Comparison of ENCODE assay signal across 17 cellular contexts in genomic region chr11:69881467-69882269, GRCh38.
DNase-seq lines count a peak whose midpoint lies in the region; ATAC-seq and TF ChIP-seq lines count a peak whose summit lies in the region.
"Had no signal": no experiment of that assay in that cellular context is flagged by ENCODE, and none has a peak within 500 bp of the region (broad histone marks: within the 10 kb centered on the region; RNA-seq: fewer than 3 reads in every experiment).

No MANE protein-coding gene starts in this region.

- no peaks in the 10 kb centered on the region for H4K20me1 ChIP-seq in SK-N-SH (ENCODE audit: insufficient read depth)

- no peak; the same call in 1 of the 2 replicates for TF ChIP-seq CTCF in SK-N-SH (IDR thresholded peaks at IDR 0.05)
- peak; percentile 2 for TF ChIP-seq CTCF in fibroblast of pulmonary artery (IDR thresholded peaks at IDR 0.05; ENCODE audit: low read length, missing control alignments)

- DNase-seq in SK-N-SH (no peak), NAMALWA (ENCODE audit: low spot score) (peak; percentile 22), fibroblast of pulmonary artery (ENCODE audit: low read depth) (no peak), posterior cingulate gyrus (peak in 6 of 10 donors; percentile 1 to 68 (median 43)), SHP77 treated with DMSO at 0.1 percent for 48 hours (lab: John Stamatoyannopoulos, UW) (no peak)
- DNase-seq: amygdala, colonic mucosa, left ventricle myocardium superior, NCI-H2029 had no signal

- no peak for TF ChIP-seq RAD21 in SK-N-SH (IDR thresholded peaks at IDR 0.05; ENCODE audit: low read length)

- H3K27ac ChIP-seq in SK-N-SH (ENCODE audit: low read depth in 2 of 2, low read length in 1 of 2), result no peak overlapping the region
- H3K27ac ChIP-seq: colonic mucosa, esophagus muscularis mucosa, RWPE1 had no signal

- no peak overlapping the region for H2AFZ ChIP-seq in SK-N-SH (ENCODE audit: low read depth)

- no peaks in the 10 kb centered on the region for H3K9me3 ChIP-seq in SK-N-SH
- H3K9me3 ChIP-seq: colonic mucosa, esophagus muscularis mucosa had no signal

- POLR2A ChIA-PET in SK-N-SH (lab: Yijun Ruan, JAX), result no interaction called here

- H3K27me3 ChIP-seq in SK-N-SH (ENCODE audit: insufficient read depth), result no peaks in the 10 kb centered on the region
- H3K27me3 ChIP-seq: colonic mucosa had no signal

- no peaks in the 10 kb centered on the region for H3F3A ChIP-seq in SK-N-SH (replicated peaks; ENCODE audit: insufficient read depth)

- no peaks in the 10 kb centered on the region for H3K36me3 ChIP-seq in SK-N-SH (replicated peaks in 1 of 2; ENCODE audit: control insufficient read depth in 1 of 2, insufficient read depth in 2 of 2, low read length in 1 of 2)
- H3K36me3 ChIP-seq: colonic mucosa, esophagus muscularis mucosa had no signal

- no peak for TF ChIP-seq EP300 in SK-N-SH (IDR thresholded peaks at IDR 0.05; ENCODE audit: borderline replicate concordance in 1 of 2, low read depth in 1 of 2, low read length in 1 of 2)

- H3K4me2 ChIP-seq in SK-N-SH, result no peak overlapping the region

- H3K9me2 ChIP-seq in SK-N-SH, result no peaks in the 10 kb centered on the region

- 78% methylated on average over 7 of the region's 20 CpGs for WGBS in SK-N-SH (ENCODE audit: low lambda C conversion rate)

- H3K4me3 ChIP-seq in SK-N-SH (ENCODE audit: low read depth in 2 of 2, low read length in 1 of 2) (no peak overlapping the region), fibroblast of pulmonary artery (replicated peaks; ENCODE audit: low read depth, low read length) (no peak overlapping the region)
- H3K4me3 ChIP-seq: colonic mucosa, esophagus muscularis mucosa had no signal

- CTCF ChIA-PET in SK-N-SH (lab: Yijun Ruan, JAX), result interaction anchor here (0.6 to 3.2 kb wide), 11 partner anchors 7 to 310 kb away, joined by 3 to 16 read pairs (median 4); no protein-coding TSS in a partner anchor

- intact Hi-C loops in posterior cingulate gyrus (cut with DNase I), result no loop called here

- peaks cover 0 to 9% of the 10 kb centered on the region in 2 experiments; a peak in 1 of 4 replicates for H3K4me1 ChIP-seq in SK-N-SH (ENCODE audit: control insufficient read depth in 1 of 2, insufficient read depth in 2 of 2, low read depth in 1 of 2, low read length in 1 of 2)
- H3K4me1 ChIP-seq: colonic mucosa, esophagus muscularis mucosa had no signal

- no peaks in the 10 kb centered on the region for H3K79me2 ChIP-seq in SK-N-SH (ENCODE audit: insufficient read depth)

- no peak overlapping the region for H3K9ac ChIP-seq in SK-N-SH

- ATAC-seq in SK-N-SH treated with all-trans-retinoic acid at 6 μM for 48 hours (0 out of 3 replicates have a peak, but pooled peaks have one; percentile 37), GM21529 (IDR thresholded peaks at IDR 0.05; ENCODE audit: unreplicated experiment) (no peak), GM18858 (IDR thresholded peaks at IDR 0.05; ENCODE audit: unreplicated experiment) (no peak)
- ATAC-seq: left ventricle myocardium superior; naive thymus-derived CD8-positive, alpha-beta T cell; sciatic nerve; stimulated activated memory B cell treated with anti-CD40 and anti-IgM and Interleukin-4, amounts not matched to agents 10 μg/mL and 1 μg/mL and 100 μg/mL, for 72 hours had no signal

TF ChIP-seq in SK-N-SH treated with all-trans-retinoic acid at 6 μM for 48 hours, 23 proteins besides CTCF, POLR2A, EP300 and RAD21 (continues in another document):
- TF ChIP-seq PPARA (CRISPR knock-in tag; IDR thresholded peaks at IDR 0.05; ENCODE audit: borderline replicate concordance) (no peak), ZNF565 (CRISPR knock-in tag; conservative IDR thresholded peaks at IDR 0.05; ENCODE audit: low read depth) (no peak), ISL1 (CRISPR knock-in tag; IDR thresholded peaks at IDR 0.05) (no peak), TCF4 (CRISPR knock-in tag; IDR thresholded peaks at IDR 0.05; ENCODE audit: borderline replicate concordance) (no peak), ZFP3 (CRISPR knock-in tag; IDR thresholded peaks at IDR 0.05) (no peak), CSRNP3 (CRISPR knock-in tag; IDR thresholded peaks at IDR 0.05) (no peak), CSDC2 (CRISPR knock-in tag; IDR thresholded peaks at IDR 0.05) (no peak), ZNF70 (CRISPR knock-in tag; IDR thresholded peaks at IDR 0.05) (no peak), SNAI2 (CRISPR knock-in tag; IDR thresholded peaks at IDR 0.05) (no peak), PATZ1 (CRISPR knock-in tag; IDR thresholded peaks at IDR 0.05; ENCODE audit: borderline replicate concordance) (no peak), ZC3H10 (CRISPR knock-in tag; IDR thresholded peaks at IDR 0.05) (no peak), RARB (CRISPR knock-in tag; IDR thresholded peaks at IDR 0.05) (no peak), ZFP30 (CRISPR knock-in tag; IDR thresholded peaks at IDR 0.05) (no peak), BACH2 (CRISPR knock-in tag; IDR thresholded peaks at IDR 0.05; ENCODE audit: borderline replicate concordance) (no peak)

TF ChIP-seq in SK-N-SH, 30 proteins besides CTCF, POLR2A, EP300 and RAD21 (continues in another document):
- no peak for TF ChIP-seq SMC3 (IDR thresholded peaks at IDR 0.05; ENCODE audit: low read depth, low read length)
- no peak for TF ChIP-seq GATA2 (CRISPR knock-in tag; IDR thresholded peaks at IDR 0.05)
- no peak for TF ChIP-seq YY1 (IDR thresholded peaks at IDR 0.05; ENCODE audit: low read depth)
- TF ChIP-seq MAX (IDR thresholded peaks at IDR 0.05; ENCODE audit: low read depth), result no peak
- no peak for TF ChIP-seq ZBTB33 (IDR thresholded peaks at IDR 0.05; ENCODE audit: borderline replicate concordance, low read depth)
- TF ChIP-seq MXI1 (IDR thresholded peaks at IDR 0.05; ENCODE audit: low read depth, low read length), result no peak
- no peak for TF ChIP-seq IRF3 (IDR thresholded peaks at IDR 0.05; ENCODE audit: low read depth, low read length)
- no peak for TF ChIP-seq NFIC (IDR thresholded peaks at IDR 0.05; ENCODE audit: borderline replicate concordance)
- no peak for TF ChIP-seq USF1 (IDR thresholded peaks at IDR 0.05; ENCODE audit: borderline replicate concordance, low read depth)
- no peak for TF ChIP-seq EZH2phosphoT487 (IDR thresholded peaks at IDR 0.05; ENCODE audit: borderline replicate concordance, low read depth)
- no peak for TF ChIP-seq FOXM1 (IDR thresholded peaks at IDR 0.05; ENCODE audit: low read depth)
- no peak for TF ChIP-seq RXRA (IDR thresholded peaks at IDR 0.05; ENCODE audit: borderline replicate concordance, low read depth)
- TF ChIP-seq SIN3A (IDR thresholded peaks at IDR 0.05; ENCODE audit: borderline replicate concordance, low read depth, low read length), result no peak
- TF ChIP-seq JUND (IDR thresholded peaks at IDR 0.05), result no peak
- TF ChIP-seq TEAD4 (IDR thresholded peaks at IDR 0.05; ENCODE audit: borderline replicate concordance, insufficient read depth), result no peak
- TF ChIP-seq GABPA (IDR thresholded peaks at IDR 0.05; ENCODE audit: low read depth), result no peak
- no peak for TF ChIP-seq RFX5 (IDR thresholded peaks at IDR 0.05; ENCODE audit: low read length)
- no peak for TF ChIP-seq TAF1 (IDR thresholded peaks at IDR 0.05; ENCODE audit: borderline replicate concordance, low read depth, low read length)
- TF ChIP-seq ELF1 (IDR thresholded peaks at IDR 0.05), result no peak

Comparison
In these comparisons a context has a peak if more than half of its experiments do, and no peak if none do; other contexts are left out.
1. DNase-seq: peak in NAMALWA (single experiment) and posterior cingulate gyrus (6 of 10); none in SK-N-SH (single experiment), fibroblast of pulmonary artery (single experiment) and SHP77 treated with DMSO at 0.1 percent for 48 hours (single experiment).